Comparison of ENCODE assay signal across 8 cellular contexts in genomic region chr9:13033959-13034695, GRCh38.
A peak's percentile ranks its signal among the peaks of the same experiment; 100 is the strongest.
DNase-seq lines count a peak whose midpoint lies in the region; ATAC-seq, FAIRE-seq and TF ChIP-seq lines count a peak whose summit lies in the region.

No MANE protein-coding gene starts in this region.

- FAIRE-seq in bronchial epithelial cell (lab: Jason Lieb, UNC) = peak; percentile 66

- 5 to 8% (median 6%) methylated on average over 19 of the region's 19 CpGs for WGBS in stomach, 5 donors

- TF ChIP-seq POLR2A in stomach (IDR thresholded peaks at IDR 0.05) = no peak

- H3K27me3 ChIP-seq in bronchial epithelial cell (ENCODE audit: control insufficient read depth, insufficient read depth, low read length) (no peaks in the 10 kb centered on the region), kidney epithelial cell (ENCODE audit: control insufficient read depth, insufficient read depth, low read length) (no peaks in the 10 kb centered on the region), stomach (no peaks in the 10 kb centered on the region)

- peaks cover 0 to 16% (median 8%) of the 10 kb centered on the region in 4 donors for H3K4me1 ChIP-seq in stomach

- DNase-seq in Daoy (ENCODE audit: low read depth) (peak; percentile 79), NCI-H69 (lab: John Stamatoyannopoulos, UW) (peak; percentile 96), bronchial epithelial cell (ENCODE audit: low read depth) (peak; percentile 50), kidney epithelial cell (ENCODE audit: low read depth) (no peak), stomach (peak; percentile 62), OCI-M2 (lab: John Stamatoyannopoulos, UW; ENCODE audit: unreplicated experiment) (no peak)

- TF ChIP-seq EP300 in stomach (IDR thresholded peaks at IDR 0.05) = no peak

- peak; percentile 90 for TF ChIP-seq CTCF in bronchial epithelial cell (IDR thresholded peaks at IDR 0.05; ENCODE audit: insufficient read depth, low read length, severe bottlenecking)
- TF ChIP-seq CTCF in kidney epithelial cell (IDR thresholded peaks at IDR 0.05; ENCODE audit: insufficient read depth, low read length, poor library complexity, severe bottlenecking) = peak; percentile 81
- TF ChIP-seq CTCF in stomach (IDR thresholded peaks at IDR 0.05) = peak in 4 of 7 experiments; percentile 52 to 60 (median 54)

- H3K36me3 ChIP-seq in bronchial epithelial cell (ENCODE audit: control insufficient read depth, insufficient read depth, low read length) = no peaks in the 10 kb centered on the region
- H3K36me3 ChIP-seq in kidney epithelial cell (ENCODE audit: control insufficient read depth, insufficient read depth, low read length) = no peaks in the 10 kb centered on the region
- no peaks in the 10 kb centered on the region for H3K36me3 ChIP-seq in stomach

- ATAC-seq in HG03280 (IDR thresholded peaks at IDR 0.05; ENCODE audit: unreplicated experiment) (peak; percentile 70), HG03378 (IDR thresholded peaks at IDR 0.05; ENCODE audit: unreplicated experiment) (no peak)

- no peaks in the 10 kb centered on the region for H3K9me3 ChIP-seq in stomach

- intact Hi-C loops in stomach (cut with DNase I; ENCODE audit: low total_unique reads) = no loop called here

- H3K4me3 ChIP-seq in bronchial epithelial cell (ENCODE audit: low read depth, low read length) (no peak overlapping the region), kidney epithelial cell (ENCODE audit: low read depth, low read length) (peak overlapping the region; percentile 10), stomach (peak overlapping the region; percentile 16 to 32 (median 20))

- peak overlapping the region in 2 of 5 donors; percentile 20 to 54 for H3K27ac ChIP-seq in stomach

Comparison
In these comparisons a context has a peak if more than half of its experiments do, and no peak if none do; other contexts are left out.
1. DNase-seq: peak in Daoy (single experiment), NCI-H69 (single experiment), bronchial epithelial cell (single experiment) and stomach (single experiment); none in kidney epithelial cell (single experiment) and OCI-M2 (single experiment).
2. Peak in every context shown above with its lines, with median percentiles within 50 percentile points of each other: CTCF ChIP-seq.